Comparison of ENCODE assay signal across 1 cellular context in the genomic region with DNA sequence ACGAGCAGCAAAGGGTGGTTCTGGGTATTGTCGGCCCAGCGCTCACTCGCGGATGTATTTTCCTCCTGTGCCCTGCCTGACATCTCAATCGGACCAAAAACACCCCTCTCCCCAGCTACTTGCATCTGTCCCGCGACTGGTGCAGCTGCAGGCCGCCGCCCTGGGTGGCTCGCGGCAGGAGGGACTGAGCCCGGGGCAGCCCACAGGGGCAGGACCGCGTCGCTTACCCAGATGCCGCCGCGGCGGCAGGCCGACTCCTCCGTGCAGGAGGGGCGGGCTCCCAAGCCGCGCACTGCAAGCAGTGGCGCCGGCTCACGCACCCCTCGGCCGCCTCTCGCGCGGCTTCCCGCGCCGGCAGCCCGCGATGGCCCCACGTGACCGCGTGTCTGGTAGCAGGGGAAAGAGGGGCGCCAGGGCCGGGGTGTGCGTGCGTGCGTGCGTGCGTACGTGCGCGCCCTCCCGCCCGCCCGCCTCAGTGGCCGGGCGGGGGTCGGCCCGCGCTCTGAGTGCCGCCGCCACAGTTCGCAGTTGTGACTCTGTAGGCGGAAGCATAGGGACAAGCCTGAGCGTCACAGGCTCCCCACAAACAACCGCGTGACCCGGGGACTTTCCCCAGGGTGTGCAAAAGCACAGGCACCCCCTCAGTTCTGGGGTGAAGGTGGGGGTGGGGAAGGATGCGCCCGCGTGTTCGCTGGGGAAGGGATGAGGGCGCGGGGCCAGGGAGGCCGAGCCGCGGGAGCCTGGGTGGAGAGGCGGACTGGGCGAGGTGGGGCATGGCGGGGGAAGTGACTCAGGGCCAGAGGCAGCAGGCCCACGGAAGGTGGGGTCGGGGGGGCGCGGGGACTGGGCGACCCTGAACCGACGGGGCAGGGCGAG.
A peak's percentile ranks its signal among the peaks of the same experiment; 100 is the strongest.
TF ChIP-seq lines count a peak whose summit lies in the region.

A gene with protein sequence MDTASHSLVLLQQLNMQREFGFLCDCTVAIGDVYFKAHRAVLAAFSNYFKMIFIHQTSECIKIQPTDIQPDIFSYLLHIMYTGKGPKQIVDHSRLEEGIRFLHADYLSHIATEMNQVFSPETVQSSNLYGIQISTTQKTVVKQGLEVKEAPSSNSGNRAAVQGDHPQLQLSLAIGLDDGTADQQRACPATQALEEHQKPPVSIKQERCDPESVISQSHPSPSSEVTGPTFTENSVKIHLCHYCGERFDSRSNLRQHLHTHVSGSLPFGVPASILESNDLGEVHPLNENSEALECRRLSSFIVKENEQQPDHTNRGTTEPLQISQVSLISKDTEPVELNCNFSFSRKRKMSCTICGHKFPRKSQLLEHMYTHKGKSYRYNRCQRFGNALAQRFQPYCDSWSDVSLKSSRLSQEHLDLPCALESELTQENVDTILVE (minus strand): TSS at position 405 of the 876 bp plus-strand sequence. CDS start 13,305 bp downstream, outside the sequence.

TF ChIP-seq in K562, 482 proteins besides CTCF, POLR2A, EP300 and RAD21 (continued from another document and continues in another):
- TF ChIP-seq, protein P1, sequence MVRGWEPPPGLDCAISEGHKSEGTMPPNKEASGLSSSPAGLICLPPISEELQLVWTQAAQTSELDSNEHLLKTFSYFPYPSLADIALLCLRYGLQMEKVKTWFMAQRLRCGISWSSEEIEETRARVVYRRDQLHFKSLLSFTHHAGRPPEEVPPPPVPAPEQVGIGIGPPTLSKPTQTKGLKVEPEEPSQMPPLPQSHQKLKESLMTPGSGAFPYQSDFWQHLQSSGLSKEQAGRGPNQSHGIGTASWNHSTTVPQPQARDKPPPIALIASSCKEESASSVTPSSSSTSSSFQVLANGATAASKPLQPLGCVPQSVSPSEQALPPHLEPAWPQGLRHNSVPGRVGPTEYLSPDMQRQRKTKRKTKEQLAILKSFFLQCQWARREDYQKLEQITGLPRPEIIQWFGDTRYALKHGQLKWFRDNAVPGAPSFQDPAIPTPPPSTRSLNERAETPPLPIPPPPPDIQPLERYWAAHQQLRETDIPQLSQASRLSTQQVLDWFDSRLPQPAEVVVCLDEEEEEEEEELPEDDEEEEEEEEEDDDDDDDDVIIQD (CRISPR knock-in tag; IDR thresholded peaks at IDR 0.05) = no peak
- no peak for TF ChIP-seq ZNF124 (CRISPR knock-in tag; IDR thresholded peaks at IDR 0.05)
- TF ChIP-seq HOXB6 (CRISPR knock-in tag; IDR thresholded peaks at IDR 0.05; ENCODE audit: borderline replicate concordance) = no peak
- no peak for TF ChIP-seq HCFC1 (IDR thresholded peaks at IDR 0.05; ENCODE audit: low read depth, low read length)
- TF ChIP-seq SAFB (IDR thresholded peaks at IDR 0.05; ENCODE audit: borderline replicate concordance, low read depth, low read length) = 0 out of 2 replicates have a peak, but pooled peaks have one; percentile 16
- TF ChIP-seq ZNF780A (CRISPR knock-in tag; IDR thresholded peaks at IDR 0.05) = no peak
- TF ChIP-seq ZNF707 (CRISPR knock-in tag; conservative IDR thresholded peaks at IDR 0.05) = no peak
- no peak; the same call in 1 of the 2 replicates for TF ChIP-seq PML (IDR thresholded peaks at IDR 0.05; ENCODE audit: low read length)
- TF ChIP-seq KDM5B (IDR thresholded peaks at IDR 0.05; ENCODE audit: insufficient replicate concordance, low read depth, low read length) = peak; percentile 55
- TF ChIP-seq ZNF696 (CRISPR knock-in tag; conservative IDR thresholded peaks at IDR 0.05) = no peak
- no peak for TF ChIP-seq POLR3A (IDR thresholded peaks at IDR 0.05; ENCODE audit: borderline replicate concordance, extremely low read depth, insufficient read depth, insufficient read length)
- TF ChIP-seq PHB (CRISPR knock-in tag; IDR thresholded peaks at IDR 0.05) = no peak
- no peak for TF ChIP-seq RBM14 (IDR thresholded peaks at IDR 0.05; ENCODE audit: borderline replicate concordance, insufficient read depth, low read depth, low read length)
- TF ChIP-seq MEF2D (tag; conservative IDR thresholded peaks at IDR 0.05; ENCODE audit: low read depth) = no peak
- TF ChIP-seq TEAD1 (CRISPR knock-in tag; IDR thresholded peaks at IDR 0.05) = no peak
- TF ChIP-seq GTF2F1 (IDR thresholded peaks at IDR 0.05; ENCODE audit: low read depth, low read length) = no peak
- no peak for TF ChIP-seq ZNF609 (CRISPR knock-in tag; IDR thresholded peaks at IDR 0.05; ENCODE audit: borderline replicate concordance)
- TF ChIP-seq TSC22D4 (tag; IDR thresholded peaks at IDR 0.05) = no peak
- TF ChIP-seq, protein P2, sequence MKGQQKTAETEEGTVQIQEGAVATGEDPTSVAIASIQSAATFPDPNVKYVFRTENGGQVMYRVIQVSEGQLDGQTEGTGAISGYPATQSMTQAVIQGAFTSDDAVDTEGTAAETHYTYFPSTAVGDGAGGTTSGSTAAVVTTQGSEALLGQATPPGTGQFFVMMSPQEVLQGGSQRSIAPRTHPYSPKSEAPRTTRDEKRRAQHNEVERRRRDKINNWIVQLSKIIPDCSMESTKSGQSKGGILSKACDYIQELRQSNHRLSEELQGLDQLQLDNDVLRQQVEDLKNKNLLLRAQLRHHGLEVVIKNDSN (CRISPR knock-in tag; IDR thresholded peaks at IDR 0.05) = peak; percentile 89
- peak; percentile 76 for TF ChIP-seq BHLHE40 (IDR thresholded peaks at IDR 0.05; ENCODE audit: low read length)
- TF ChIP-seq ZSCAN29 (IDR thresholded peaks at IDR 0.05) = no peak
- TF ChIP-seq SMARCB1 (IDR thresholded peaks at IDR 0.05; ENCODE audit: insufficient read length, low read depth) = no peak
- TF ChIP-seq ZNF263 (CRISPR knock-in tag; IDR thresholded peaks at IDR 0.05; ENCODE audit: borderline replicate concordance) = no peak
- no peak for TF ChIP-seq ZNF23 (CRISPR knock-in tag; IDR thresholded peaks at IDR 0.05)
- no peak for TF ChIP-seq CHD1 (IDR thresholded peaks at IDR 0.05; ENCODE audit: low read length)
- TF ChIP-seq, protein P3, sequence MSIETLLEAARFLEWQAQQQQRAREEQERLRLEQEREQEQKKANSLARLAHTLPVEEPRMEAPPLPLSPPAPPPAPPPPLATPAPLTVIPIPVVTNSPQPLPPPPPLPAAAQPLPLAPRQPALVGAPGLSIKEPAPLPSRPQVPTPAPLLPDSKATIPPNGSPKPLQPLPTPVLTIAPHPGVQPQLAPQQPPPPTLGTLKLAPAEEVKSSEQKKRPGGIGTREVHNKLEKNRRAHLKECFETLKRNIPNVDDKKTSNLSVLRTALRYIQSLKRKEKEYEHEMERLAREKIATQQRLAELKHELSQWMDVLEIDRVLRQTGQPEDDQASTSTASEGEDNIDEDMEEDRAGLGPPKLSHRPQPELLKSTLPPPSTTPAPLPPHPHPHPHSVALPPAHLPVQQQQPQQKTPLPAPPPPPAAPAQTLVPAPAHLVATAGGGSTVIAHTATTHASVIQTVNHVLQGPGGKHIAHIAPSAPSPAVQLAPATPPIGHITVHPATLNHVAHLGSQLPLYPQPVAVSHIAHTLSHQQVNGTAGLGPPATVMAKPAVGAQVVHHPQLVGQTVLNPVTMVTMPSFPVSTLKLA (conservative IDR thresholded peaks at IDR 0.05) = peak in 1 of 2 experiments; percentile 49; a peak in 1 of 4 replicates
- TF ChIP-seq PHF21A (IDR thresholded peaks at IDR 0.05; ENCODE audit: borderline replicate concordance, low read depth) = no peak
- TF ChIP-seq, protein P4, sequence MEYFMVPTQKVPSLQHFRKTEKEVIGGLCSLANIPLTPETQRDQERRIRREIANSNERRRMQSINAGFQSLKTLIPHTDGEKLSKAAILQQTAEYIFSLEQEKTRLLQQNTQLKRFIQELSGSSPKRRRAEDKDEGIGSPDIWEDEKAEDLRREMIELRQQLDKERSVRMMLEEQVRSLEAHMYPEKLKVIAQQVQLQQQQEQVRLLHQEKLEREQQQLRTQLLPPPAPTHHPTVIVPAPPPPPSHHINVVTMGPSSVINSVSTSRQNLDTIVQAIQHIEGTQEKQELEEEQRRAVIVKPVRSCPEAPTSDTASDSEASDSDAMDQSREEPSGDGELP (CRISPR knock-in tag; IDR thresholded peaks at IDR 0.05; ENCODE audit: borderline replicate concordance) = no peak; the same call in 1 of the 2 replicates
- no peak for TF ChIP-seq TGIF2 (CRISPR knock-in tag; IDR thresholded peaks at IDR 0.05)
- no peak for TF ChIP-seq NR2C2 (CRISPR knock-in tag; IDR thresholded peaks at IDR 0.05)
- peak; percentile 43; the same call in 1 of the 2 replicates for TF ChIP-seq NR2C2 (tag; IDR thresholded peaks at IDR 0.05)
- no peak for TF ChIP-seq SNAPC5 (CRISPR knock-in tag; IDR thresholded peaks at IDR 0.05)
- TF ChIP-seq ZBTB9 (CRISPR knock-in tag; IDR thresholded peaks at IDR 0.05) = no peak
- no peak for TF ChIP-seq MAFG (tag; conservative IDR thresholded peaks at IDR 0.05)
- TF ChIP-seq GABPA (tag; conservative IDR thresholded peaks at IDR 0.05; ENCODE audit: low read depth) = peak; percentile 23; the same call in 1 of the 2 replicates
- TF ChIP-seq ZNF140 (CRISPR knock-in tag; IDR thresholded peaks at IDR 0.05) = no peak
- TF ChIP-seq FOXP1 (CRISPR knock-in tag; IDR thresholded peaks at IDR 0.05) = no peak
- no peak for TF ChIP-seq ZBTB33 (CRISPR knock-in tag; IDR thresholded peaks at IDR 0.05)
- TF ChIP-seq XRCC4 (IDR thresholded peaks at IDR 0.05; ENCODE audit: extremely low read depth, insufficient read depth, insufficient read length) = no peak
- TF ChIP-seq CBFA2T3 (IDR thresholded peaks at IDR 0.05) = no peak
- TF ChIP-seq ZNF785 (CRISPR knock-in tag; IDR thresholded peaks at IDR 0.05) = no peak
- TF ChIP-seq SMAD2 (IDR thresholded peaks at IDR 0.05; ENCODE audit: low read depth, low read length) = no peak
- peak; percentile 66 for TF ChIP-seq PHF8 (IDR thresholded peaks at IDR 0.05; ENCODE audit: borderline replicate concordance, low read length)
- TF ChIP-seq TAL1 (IDR thresholded peaks at IDR 0.05) = no peak
- TF ChIP-seq SMAD3 (CRISPR knock-in tag; conservative IDR thresholded peaks at IDR 0.05) = no peak
- no peak for TF ChIP-seq JUND (IDR thresholded peaks at IDR 0.05; ENCODE audit: borderline replicate concordance, low read depth, low read length)
- TF ChIP-seq JUND (tag; IDR thresholded peaks at IDR 0.05; ENCODE audit: borderline replicate concordance, low read depth, low read length) = no peak
- TF ChIP-seq FOXK1 (CRISPR knock-in tag; IDR thresholded peaks at IDR 0.05; ENCODE audit: borderline replicate concordance) = no peak
- no peak for TF ChIP-seq ZNF830 (CRISPR knock-in tag; IDR thresholded peaks at IDR 0.05)
- no peak for TF ChIP-seq RFX5 (IDR thresholded peaks at IDR 0.05; ENCODE audit: low read depth, low read length)
